1 cellular context compared by ENCODE assay signal in genomic region chr13:40568246-40568645, GRCh38.
TF ChIP-seq lines count a peak whose summit lies in the region.

No MANE protein-coding gene starts in this region.

TF ChIP-seq in WTC11, 78 proteins besides CTCF, POLR2A, EP300 and RAD21 (continued from another document):
- TF ChIP-seq MLX (CRISPR knock-in tag; IDR thresholded peaks at IDR 0.05) = no peak
- no peak for TF ChIP-seq AR (CRISPR knock-in tag; IDR thresholded peaks at IDR 0.05)
- no peak for TF ChIP-seq ATF1 (CRISPR knock-in tag; IDR thresholded peaks at IDR 0.05)
- TF ChIP-seq ESRRA (CRISPR knock-in tag; IDR thresholded peaks at IDR 0.05; ENCODE audit: borderline replicate concordance) = no peak
- no peak for TF ChIP-seq CDX4 (CRISPR knock-in tag; IDR thresholded peaks at IDR 0.05; ENCODE audit: borderline replicate concordance)
- TF ChIP-seq CREB1 (CRISPR knock-in tag; IDR thresholded peaks at IDR 0.05) = no peak
- no peak for TF ChIP-seq ATF2 (CRISPR knock-in tag; IDR thresholded peaks at IDR 0.05; ENCODE audit: borderline replicate concordance, low read depth)
- TF ChIP-seq ATF3 (CRISPR knock-in tag; conservative IDR thresholded peaks at IDR 0.05) = no peak
- TF ChIP-seq USF2 (CRISPR knock-in tag; IDR thresholded peaks at IDR 0.05) = no peak
